In genomic region chr3:14297784-14298236, GRCh38 we compare ENCODE assay signal across 16 cellular contexts.
DNase-seq lines count a peak whose midpoint lies in the region; ATAC-seq, FAIRE-seq and TF ChIP-seq lines count a peak whose summit lies in the region.
"Had no signal": no experiment of that assay in that cellular context is flagged by ENCODE, and none has a peak within 500 bp of the region (broad histone marks: within the 10 kb centered on the region; RNA-seq: fewer than 3 reads in every experiment).

No MANE protein-coding gene starts in this region.

- peak overlapping the region; percentile 58 for H4K8ac ChIP-seq in mesendoderm (ENCODE audit: low read depth, low read length)

- H3K36me3 ChIP-seq in endothelial cell of umbilical vein (ENCODE audit: control insufficient read depth in 2 of 2, extremely low read depth in 1 of 2, insufficient read depth in 2 of 2, low read length in 2 of 2), result no peaks in the 10 kb centered on the region
- no peaks in the 10 kb centered on the region for H3K36me3 ChIP-seq in mesendoderm (ENCODE audit: control insufficient read depth, insufficient read depth, low read length)
- H3K36me3 ChIP-seq in transverse colon, result no peaks in the 10 kb centered on the region
- H3K36me3 ChIP-seq: pancreas had no signal

- intact Hi-C loops in endothelial cell of umbilical vein (cut with micrococcal nuclease), result no loop called here
- intact Hi-C loops in transverse colon (cut with DNase I; ENCODE audit: low total_unique reads), result no loop called here

- peak overlapping the region; percentile 57 for H3K4ac ChIP-seq in mesendoderm (ENCODE audit: low read depth, low read length)

- no peak overlapping the region for H2BK5ac ChIP-seq in mesendoderm (ENCODE audit: low read length)

- no peak overlapping the region for H3K9ac ChIP-seq in endothelial cell of umbilical vein (replicated peaks; ENCODE audit: extremely low read depth, insufficient read depth, low read length)
- peak overlapping the region; percentile 43 for H3K9ac ChIP-seq in mesendoderm (ENCODE audit: low read length)

- no peak overlapping the region for H2BK120ac ChIP-seq in mesendoderm (ENCODE audit: low read depth, low read length)

- TF ChIP-seq POLR2A in endothelial cell of umbilical vein (IDR thresholded peaks at IDR 0.05; ENCODE audit: low read depth, low read length) (no peak), transverse colon (IDR thresholded peaks at IDR 0.05) (no peak)

- peak overlapping the region; percentile 0 for H2BK15ac ChIP-seq in mesendoderm (replicated peaks; ENCODE audit: low read depth)

- CTCF ChIA-PET in endothelial cell of umbilical vein (lab: Charles Lee), result no interaction called here

- H3K18ac ChIP-seq in mesendoderm (ENCODE audit: low read length), result peak overlapping the region; percentile 33

- H2AFZ ChIP-seq in endothelial cell of umbilical vein (ENCODE audit: low read depth, low read length), result no peak overlapping the region

- H4K20me1 ChIP-seq in endothelial cell of umbilical vein (replicated peaks; ENCODE audit: control insufficient read depth, extremely low read depth, insufficient read depth, low read length), result no peaks in the 10 kb centered on the region

- H3K27ac ChIP-seq in endothelial cell of umbilical vein (ENCODE audit: insufficient read depth, low read depth, low read length), result no peak overlapping the region
- H3K27ac ChIP-seq in mesendoderm (ENCODE audit: low read depth, low read length), result no peak overlapping the region
- peak overlapping the region; percentile 46 to 78 (median 58) for H3K27ac ChIP-seq in transverse colon
- H3K27ac ChIP-seq: pancreas had no signal

- TF ChIP-seq EP300 in transverse colon (IDR thresholded peaks at IDR 0.05; ENCODE audit: low read depth), result peak; percentile 67

- H3K4me2 ChIP-seq in endothelial cell of umbilical vein (ENCODE audit: insufficient read depth, low read length) (no peak overlapping the region), mesendoderm (ENCODE audit: low read length) (peak overlapping the region; percentile 14)

- TF ChIP-seq CTCF in endothelial cell of umbilical vein (IDR thresholded peaks at IDR 0.05; ENCODE audit: extremely low read depth in 1 of 2, insufficient read depth in 1 of 2, low read depth in 1 of 2, low read length in 2 of 2), result no peak
- TF ChIP-seq CTCF in transverse colon (IDR thresholded peaks at IDR 0.05), result no peak

- H3K56ac ChIP-seq in mesendoderm (ENCODE audit: low read length), result peak overlapping the region; percentile 80

- H3K9me1 ChIP-seq in endothelial cell of umbilical vein (replicated peaks; ENCODE audit: control insufficient read depth, extremely low read depth, insufficient read depth, low read length), result no peaks in the 10 kb centered on the region

- no peak for ATAC-seq in HG03135 (IDR thresholded peaks at IDR 0.05; ENCODE audit: unreplicated experiment)
- ATAC-seq: left lobe of liver, T-helper 17 cell had no signal

- H3K79me1 ChIP-seq in mesendoderm (ENCODE audit: low read length), result no peaks in the 10 kb centered on the region

- no peak for FAIRE-seq in endothelial cell of umbilical vein (lab: Jason Lieb, UNC)
- FAIRE-seq: A204.1, pancreas had no signal

- H3K9me3 ChIP-seq in endothelial cell of umbilical vein (replicated peaks; ENCODE audit: control insufficient read depth, insufficient read depth, low read length), result no peaks in the 10 kb centered on the region
- no peaks in the 10 kb centered on the region for H3K9me3 ChIP-seq in transverse colon
- H3K9me3 ChIP-seq: pancreas had no signal

- whole genome bisulfite sequencing in mesendoderm (ENCODE audit: extremely low coverage, insufficient coverage, low lambda C conversion rate), result no CpG with 5 or more reads among the region's 37 CpGs
- WGBS in transverse colon (ENCODE audit: low coverage in 1 of 2), 2 donors, result 74 to 78% methylated on average over 3 to 22 of the region's 37 CpGs

- H3K23ac ChIP-seq in mesendoderm (ENCODE audit: low read length), result no peak overlapping the region

- H2AK5ac ChIP-seq in mesendoderm (ENCODE audit: low read length), result peak overlapping the region; percentile 33

- H3K79me2 ChIP-seq in endothelial cell of umbilical vein (ENCODE audit: control insufficient read depth, insufficient read depth, low read length), result no peaks in the 10 kb centered on the region
- H3K79me2 ChIP-seq in mesendoderm (ENCODE audit: control insufficient read depth, insufficient read depth, low read length), result no peaks in the 10 kb centered on the region

- POLR2A ChIA-PET in endothelial cell of umbilical vein (lab: Charles Lee), result no interaction called here

- DNase-seq in NCI-H2107 treated with DMSO at 0.1 percent for 48 hours (lab: John Stamatoyannopoulos, UW; ENCODE audit: unreplicated experiment) (peak; percentile 6), NCI-H2107 (lab: John Stamatoyannopoulos, UW) (no peak), endothelial cell of umbilical vein (ENCODE audit: low read depth, low spot score) (no peak), mesendoderm (peak; percentile 46), transverse colon (peak; percentile 26), HUDEP-2 (lab: John Stamatoyannopoulos, UW; ENCODE audit: unreplicated experiment in 76 of 76) (no peak)
- DNase-seq in activated CD4-positive, alpha-beta T cell treated with anti-CD3 and anti-CD28 coated beads, Interleukin-2, amount 50 U/mL, for 1 hour, result no peak
- DNase-seq: activated gamma-delta T cell, KBM-7, NCI-H187 treated with DMSO at 0.1 percent for 48 hours, OCI-M1, T-helper 17 cell had no signal

- H3K27me3 ChIP-seq in endothelial cell of umbilical vein (ENCODE audit: control insufficient read depth in 2 of 2, insufficient read depth in 2 of 2, low read length in 2 of 2) (peaks cover 6 to 19% of the 10 kb centered on the region in 2 experiments), mesendoderm (ENCODE audit: insufficient read depth, low read length, poor library complexity) (no peaks in the 10 kb centered on the region), transverse colon (no peaks in the 10 kb centered on the region)

- in situ Hi-C loops in transverse colon (cut with MboI; ENCODE audit: low pct_ligation_motif_present in 1 of 4, low pct_unique_long_range_greater_than_20kb in 1 of 4, low sequenced_read_pairs in 3 of 4), result no loop called here

- no peak overlapping the region for H4K5ac ChIP-seq in mesendoderm (ENCODE audit: low read length)

- dilution Hi-C loops in endothelial cell of umbilical vein (cut with MboI; ENCODE audit: extremely low pct_ligation_motif_present, low sequenced_read_pairs), result no loop called here

- H3K4me3 ChIP-seq in endothelial cell of umbilical vein (replicated peaks in 1 of 3; ENCODE audit: insufficient read depth in 1 of 3, low read depth in 1 of 3, low read length in 3 of 3), result no peak overlapping the region
- H3K4me3 ChIP-seq in mesendoderm (ENCODE audit: low read length), result no peak overlapping the region
- no peak overlapping the region for H3K4me3 ChIP-seq in transverse colon
- H3K4me3 ChIP-seq: pancreas had no signal

- BruUV-seq in endothelial cell of umbilical vein (replicated peaks; lab: Mats Ljungman, UMichigan), result no TSS peak

- H3K4me1 ChIP-seq in endothelial cell of umbilical vein (ENCODE audit: control insufficient read depth, extremely low read depth, insufficient read depth, low read length), result no peaks in the 10 kb centered on the region
- H3K4me1 ChIP-seq in mesendoderm (ENCODE audit: control insufficient read depth, low read depth, low read length), result peaks cover 2% of the 10 kb centered on the region
- H3K4me1 ChIP-seq in transverse colon, result peaks cover 2 to 26% (median 20%) of the 10 kb centered on the region in 4 donors
- H3K4me1 ChIP-seq: pancreas had no signal

TF ChIP-seq in endothelial cell of umbilical vein, 7 proteins besides CTCF, POLR2A, EP300 and RAD21:
- TF ChIP-seq POLR2AphosphoS5 (IDR thresholded peaks at IDR 0.05; ENCODE audit: insufficient read depth, low read depth, low read length) (no peak), FOS (IDR thresholded peaks at IDR 0.05; ENCODE audit: borderline replicate concordance, insufficient read depth, low read length) (no peak), EZH2 (IDR thresholded peaks at IDR 0.05; ENCODE audit: borderline replicate concordance, low read depth, low read length, severe bottlenecking) (peak; percentile 36), GATA2 (IDR thresholded peaks at IDR 0.05; ENCODE audit: insufficient read depth, insufficient read length, low read depth, low read length) (no peak), MAX (IDR thresholded peaks at IDR 0.05; ENCODE audit: insufficient read depth, insufficient read length) (no peak), MYC (IDR thresholded peaks at IDR 0.05; ENCODE audit: low read depth, low read length) (no peak)
TF ChIP-seq in endothelial cell of umbilical vein: peak in this region for 1.

Comparison
In these comparisons a context has a peak if more than half of its experiments do, and no peak if none do; other contexts are left out.
1. DNase-seq: peak in NCI-H2107 treated with DMSO at 0.1 percent for 48 hours (single experiment), mesendoderm (single experiment) and transverse colon (single experiment); none in NCI-H2107 (single experiment), endothelial cell of umbilical vein (single experiment), HUDEP-2 (0 of 76) and activated CD4-positive, alpha-beta T cell treated with anti-CD3 and anti-CD28 coated beads, Interleukin-2, amount 50 U/mL, for 1 hour (single experiment).
2. H3K27ac ChIP-seq: peak in transverse colon (4 of 4); none in endothelial cell of umbilical vein (single experiment) and mesendoderm (single experiment).